ENCODE assay signal across 33 cellular contexts in the genomic region with DNA sequence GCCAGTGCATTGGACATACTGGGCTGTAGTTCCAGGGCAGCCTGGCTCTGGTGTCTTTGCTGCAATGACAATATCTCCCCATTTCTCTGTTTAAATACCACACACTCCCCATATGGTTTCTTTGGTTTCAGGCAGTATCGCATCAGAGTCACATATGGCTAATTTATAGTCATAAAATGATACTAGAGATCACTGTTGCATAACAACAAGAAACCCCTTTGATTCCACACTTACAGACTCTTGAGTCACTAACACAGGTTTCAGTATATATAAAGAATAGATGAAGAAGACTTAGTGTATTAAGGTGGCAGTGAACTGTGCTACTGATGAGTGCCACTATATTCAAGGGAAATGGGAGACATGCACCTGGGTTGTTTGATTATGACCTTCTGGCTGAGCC.
"Had no signal": no experiment of that assay in that cellular context is flagged by ENCODE, and none has a peak within 500 bp of the region (broad histone marks: within the 10 kb centered on the region; RNA-seq: fewer than 3 reads in every experiment).

No MANE protein-coding gene starts in this region.

- ATAC-seq: activated CD8-positive, alpha-beta T cell treated with anti-CD3 and anti-CD28 coated beads for 36 hours; activated T-cell treated with anti-CD3 and anti-CD28 coated beads, Interleukin-2, amount 50 U/mL, for 72 hours; activated T-helper 17 cell treated with anti-CD3 and anti-CD28 coated beads, Interleukin-2, amount 50 U/mL, for 72 hours; body of pancreas had no signal

- H3K4me3 Mint-ChIP-seq: activated B cell treated with CpG ODN at 0.5 μM for 24 hours; activated CD4-positive, alpha-beta memory T cell treated with anti-CD3 and anti-CD28 coated beads for 36 hours; activated CD4-positive, alpha-beta T cell treated with anti-CD3 and anti-CD28 coated beads, Interleukin-2, amount 10 ng/mL, durations not matched to agents 24 days and 14 days; activated CD8-positive, alpha-beta T cell treated with anti-CD3 and anti-CD28 coated beads for 36 hours; activated naive CD4-positive, alpha-beta T cell treated with anti-CD3 and anti-CD28 coated beads for 36 hours; activated naive CD8-positive, alpha-beta T cell treated with anti-CD3 and anti-CD28 coated beads, Interleukin-2, amount 10 ng/mL, durations not matched to agents 7 days and 5 days; activated T-cell treated with anti-CD3 and anti-CD28 coated beads, Interleukin-2, amount 50 U/mL, for 4 hours; activated T-cell treated with anti-CD3 and anti-CD28 coated beads, Interleukin-2, amount 50 U/mL, for 72 hours; activated T-helper 1 cell treated with anti-CD3 and anti-CD28 coated beads, Interleukin-12 subunit alpha, Interleukin-12 subunit beta, Interleukin-2, Interleukin-4 antibody, amounts not matched to agents 30 ng/mL and 10 ng/mL and 1 ng/mL, durations not matched to agents 14 hours and 24 hours and 36 hours; activated T-helper 17 cell treated with anti-CD3 and anti-CD28 coated beads, Interleukin-2, amount 50 U/mL, for 72 hours; T-helper 1 cell treated with Interleukin-12 subunit alpha and Interleukin-12 subunit beta and Interleukin-4 antibody, amounts not matched to agents 30 μg/mL and 1 μg/mL, for 36 hours; T-helper 2 cell treated with Interferon-gamma antibody and Interleukin-4, amounts not matched to agents 5 μg/mL and 100 μg/mL, for 36 hours had no signal

- DNase-seq: activated B cell treated with CpG ODN at 0.5 μM for 24 hours; activated CD4-positive, alpha-beta memory T cell treated with anti-CD3 and anti-CD28 coated beads for 36 hours; activated CD4-positive, alpha-beta T cell treated with anti-CD3 and anti-CD28 coated beads for 4 hours; activated CD4-positive, alpha-beta T cell treated with anti-CD3 and anti-CD28 coated beads, Interleukin-2, amount 10 ng/mL, durations not matched to agents 24 days and 14 days; activated CD4-positive, alpha-beta T cell treated with anti-CD3 and anti-CD28 coated beads, Interleukin-2, amount 50 U/mL, for 1 hour; activated CD4-positive, alpha-beta T cell treated with anti-CD3 and anti-CD28 coated beads, Interleukin-2, amount 50 U/mL, for 4 hours; activated CD4-positive, CD25-positive, alpha-beta regulatory T cell treated with anti-CD3 and anti-CD28 coated beads, Interleukin-2, amount 50 U/mL, for 72 hours; activated CD8-positive, alpha-beta memory T cell treated with anti-CD3 and anti-CD28 coated beads, Interleukin-2, amount 50 U/mL, for 4 hours; activated CD8-positive, alpha-beta T cell treated with anti-CD3 and anti-CD28 coated beads for 36 hours; activated effector memory CD4-positive, alpha-beta T cell treated with anti-CD3 and anti-CD28 coated beads, Interleukin-2, amount 50 U/mL, for 16 hours; activated gamma-delta T cell treated with Interleukin-2 at 50 U/mL for 16 hours; activated naive CD4-positive, alpha-beta T cell; activated naive CD4-positive, alpha-beta T cell treated with anti-CD3 and anti-CD28 coated beads for 36 hours; activated naive CD4-positive, alpha-beta T cell treated with anti-CD3 and anti-CD28 coated beads, Interleukin-2, amount 50 U/mL, for 16 hours; activated naive CD8-positive, alpha-beta T cell treated with anti-CD3 and anti-CD28 coated beads, Interleukin-2, amount 10 ng/mL, durations not matched to agents 7 days and 5 days; activated T-cell treated with anti-CD3 and anti-CD28 coated beads for 4 hours; activated T-cell treated with anti-CD3 and anti-CD28 coated beads, Interleukin-2, amount 50 U/mL, for 1 hour; activated T-cell treated with anti-CD3 and anti-CD28 coated beads, Interleukin-2, amount 50 U/mL, for 4 hours; activated T-cell treated with anti-CD3 and anti-CD28 coated beads, Interleukin-2, amount 50 U/mL, for 72 hours; adrenal gland; amniotic stem cell; aorta; body of pancreas; brain microvascular endothelial cell; central memory CD4-positive, alpha-beta T cell; T-helper 1 cell; T-helper 2 cell; T-helper 9 cell had no signal

- H3K27me3 Mint-ChIP-seq: activated B cell treated with CpG ODN at 0.5 μM for 24 hours; activated CD4-positive, alpha-beta memory T cell treated with anti-CD3 and anti-CD28 coated beads for 36 hours; activated CD4-positive, alpha-beta T cell treated with anti-CD3 and anti-CD28 coated beads, Interleukin-2, amount 10 ng/mL, durations not matched to agents 24 days and 14 days; activated CD8-positive, alpha-beta T cell treated with anti-CD3 and anti-CD28 coated beads for 36 hours; activated naive CD8-positive, alpha-beta T cell treated with anti-CD3 and anti-CD28 coated beads, Interleukin-2, amount 10 ng/mL, durations not matched to agents 7 days and 5 days; activated T-helper 17 cell treated with anti-CD3 and anti-CD28 coated beads, Interleukin-2, amount 50 U/mL, for 72 hours had no signal

- H3K9me3 Mint-ChIP-seq: activated B cell treated with CpG ODN at 0.5 μM for 24 hours; activated CD4-positive, alpha-beta memory T cell treated with anti-CD3 and anti-CD28 coated beads for 36 hours; activated CD4-positive, alpha-beta T cell treated with anti-CD3 and anti-CD28 coated beads, Interleukin-2, amount 10 ng/mL, durations not matched to agents 24 days and 14 days; activated CD8-positive, alpha-beta T cell treated with anti-CD3 and anti-CD28 coated beads for 36 hours; activated naive CD4-positive, alpha-beta T cell treated with anti-CD3 and anti-CD28 coated beads for 36 hours; activated naive CD4-positive, alpha-beta T cell treated with anti-CD3 and anti-CD28 coated beads, Interleukin-2, amount 50 U/mL, for 72 hours; activated T-cell treated with anti-CD3 and anti-CD28 coated beads, Interleukin-2, amount 50 U/mL, for 4 hours; activated T-helper 1 cell treated with anti-CD3 and anti-CD28 coated beads, Interleukin-12 subunit alpha, Interleukin-12 subunit beta, Interleukin-2, Interleukin-4 antibody, amounts not matched to agents 30 ng/mL and 10 ng/mL and 1 ng/mL, durations not matched to agents 14 hours and 24 hours and 36 hours; T-helper 1 cell treated with Interleukin-12 subunit alpha and Interleukin-12 subunit beta and Interleukin-4 antibody, amounts not matched to agents 30 μg/mL and 1 μg/mL, for 36 hours; T-helper 2 cell treated with Interferon-gamma antibody and Interleukin-4, amounts not matched to agents 5 μg/mL and 100 μg/mL, for 36 hours had no signal

- H3K4me1 Mint-ChIP-seq: activated B cell treated with CpG ODN at 0.5 μM for 24 hours; activated CD4-positive, alpha-beta T cell treated with anti-CD3 and anti-CD28 coated beads, Interleukin-2, amount 10 ng/mL, durations not matched to agents 24 days and 14 days; activated naive CD8-positive, alpha-beta T cell treated with anti-CD3 and anti-CD28 coated beads, Interleukin-2, amount 10 ng/mL, durations not matched to agents 7 days and 5 days had no signal

- H3K36me3 Mint-ChIP-seq: activated naive CD8-positive, alpha-beta T cell treated with anti-CD3 and anti-CD28 coated beads, Interleukin-2, amount 10 ng/mL, durations not matched to agents 7 days and 5 days had no signal

- H3K27ac Mint-ChIP-seq: activated B cell treated with CpG ODN at 0.5 μM for 24 hours; activated CD4-positive, alpha-beta memory T cell treated with anti-CD3 and anti-CD28 coated beads for 36 hours; activated CD4-positive, alpha-beta T cell treated with anti-CD3 and anti-CD28 coated beads, Interleukin-2, amount 10 ng/mL, durations not matched to agents 24 days and 14 days; activated CD8-positive, alpha-beta T cell treated with anti-CD3 and anti-CD28 coated beads for 36 hours; activated naive CD4-positive, alpha-beta T cell treated with anti-CD3 and anti-CD28 coated beads for 36 hours; activated naive CD4-positive, alpha-beta T cell treated with anti-CD3 and anti-CD28 coated beads, Interleukin-2, amount 50 U/mL, for 72 hours; activated naive CD8-positive, alpha-beta T cell treated with anti-CD3 and anti-CD28 coated beads, Interleukin-2, amount 10 ng/mL, durations not matched to agents 7 days and 5 days; activated T-cell treated with anti-CD3 and anti-CD28 coated beads, Interleukin-2, amount 50 U/mL, for 72 hours; activated T-helper 1 cell treated with anti-CD3 and anti-CD28 coated beads, Interleukin-12 subunit alpha, Interleukin-12 subunit beta, Interleukin-2, Interleukin-4 antibody, amounts not matched to agents 30 ng/mL and 10 ng/mL and 1 ng/mL, durations not matched to agents 14 hours and 24 hours and 36 hours; activated T-helper 17 cell treated with anti-CD3 and anti-CD28 coated beads, Interleukin-2, amount 50 U/mL, for 72 hours; T-helper 1 cell treated with Interleukin-12 subunit alpha and Interleukin-12 subunit beta and Interleukin-4 antibody, amounts not matched to agents 30 μg/mL and 1 μg/mL, for 36 hours; T-helper 2 cell treated with Interferon-gamma antibody and Interleukin-4, amounts not matched to agents 5 μg/mL and 100 μg/mL, for 36 hours had no signal
